In the genomic region with DNA sequence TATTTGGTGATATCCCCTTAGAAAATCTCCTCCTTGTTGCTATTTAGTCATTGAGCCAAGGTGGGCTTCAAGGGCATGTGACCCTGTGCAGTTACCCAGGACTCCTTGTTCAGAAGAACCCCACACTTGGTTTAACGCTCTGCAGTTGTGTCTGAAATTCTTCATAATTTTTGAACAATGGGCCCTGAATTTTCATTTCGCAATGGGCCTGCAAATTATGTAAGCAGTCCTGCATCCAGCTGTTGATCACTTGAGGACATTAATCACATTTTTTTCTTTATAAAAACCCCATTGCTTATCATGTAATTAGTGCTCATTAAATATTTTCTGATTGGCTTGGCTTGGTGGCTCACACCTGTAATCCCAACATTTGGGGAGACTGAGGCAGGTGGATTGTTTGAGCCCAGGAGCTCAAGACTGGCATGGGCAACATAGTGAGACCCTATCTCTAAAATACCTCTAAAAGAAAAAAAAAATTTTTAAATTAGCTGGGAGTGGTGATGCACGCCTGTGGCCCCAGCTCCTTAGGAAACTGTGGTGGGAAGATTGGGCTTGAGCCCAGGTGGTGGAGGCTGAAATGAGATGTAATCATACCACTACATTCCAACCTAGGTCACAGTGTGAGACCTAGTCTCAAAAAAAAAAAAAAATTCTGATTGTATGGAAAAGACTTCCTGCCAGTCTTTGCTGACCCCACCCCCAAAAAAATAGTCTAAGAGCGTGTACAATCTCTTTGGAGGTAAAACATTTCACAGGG, we compare ENCODE assay signal across 29 cellular contexts.
DNase-seq lines count a peak whose midpoint lies in the region; ATAC-seq, FAIRE-seq and TF ChIP-seq lines count a peak whose summit lies in the region.
"Had no signal": no experiment of that assay in that cellular context is flagged by ENCODE, and none has a peak within 500 bp of the region (broad histone marks: within the 10 kb centered on the region; RNA-seq: fewer than 3 reads in every experiment).

No MANE protein-coding gene starts in this region.

- H2AFZ ChIP-seq in endothelial cell of umbilical vein (ENCODE audit: low read depth, low read length) = peak overlapping the region; percentile 77
- H2AFZ ChIP-seq in osteoblast (ENCODE audit: low read length) = no peak overlapping the region

- dilution Hi-C loops in endothelial cell of umbilical vein (cut with MboI; ENCODE audit: extremely low pct_ligation_motif_present, low sequenced_read_pairs) = no loop called here

- H3K27ac ChIP-seq in endothelial cell of umbilical vein (ENCODE audit: insufficient read depth, low read depth, low read length) (no peak overlapping the region), osteoblast (ENCODE audit: low read depth, low read length) (peak overlapping the region; percentile 62)
- H3K27ac ChIP-seq: breast epithelium, esophagus muscularis mucosa, left lung had no signal

- BruUV-seq in endothelial cell of umbilical vein (replicated peaks; lab: Mats Ljungman, UMichigan) = no TSS peak

- H3K4me3 ChIP-seq in endothelial cell of umbilical vein (replicated peaks in 1 of 3; ENCODE audit: insufficient read depth in 1 of 3, low read depth in 1 of 3, low read length in 3 of 3) (no peak overlapping the region), osteoblast (ENCODE audit: insufficient read depth, low read length) (no peak overlapping the region)
- H3K4me3 ChIP-seq: breast epithelium, esophagus muscularis mucosa, left lung had no signal

- peaks cover 34% of the 10 kb centered on the region for H3K4me1 ChIP-seq in endothelial cell of umbilical vein (ENCODE audit: control insufficient read depth, extremely low read depth, insufficient read depth, low read length)
- H3K4me1 ChIP-seq in osteoblast (ENCODE audit: insufficient read depth, low read length) = peaks cover 31% of the 10 kb centered on the region
- H3K4me1 ChIP-seq: breast epithelium had no signal

- H3K36me3 ChIP-seq in endothelial cell of umbilical vein (ENCODE audit: control insufficient read depth in 2 of 2, extremely low read depth in 1 of 2, insufficient read depth in 2 of 2, low read length in 2 of 2) (no peaks in the 10 kb centered on the region), osteoblast (ENCODE audit: insufficient read depth, low read length) (no peaks in the 10 kb centered on the region)
- H3K36me3 ChIP-seq: breast epithelium, esophagus muscularis mucosa, left lung had no signal

- H4K20me1 ChIP-seq in endothelial cell of umbilical vein (replicated peaks; ENCODE audit: control insufficient read depth, extremely low read depth, insufficient read depth, low read length) = no peaks in the 10 kb centered on the region
- no peaks in the 10 kb centered on the region for H4K20me1 ChIP-seq in osteoblast (ENCODE audit: insufficient read depth, low read length)

- intact Hi-C loops in endothelial cell of umbilical vein (cut with micrococcal nuclease) = no loop called here
- intact Hi-C loops in left colon (cut with DNase I, micrococcal nuclease) = no loop called here

- CTCF ChIA-PET in endothelial cell of umbilical vein (lab: Charles Lee) = interaction anchor here (5.2 kb wide), 1 partner anchor 13 kb away, joined by 38 read pairs; no protein-coding TSS in a partner anchor

- H3K79me2 ChIP-seq in endothelial cell of umbilical vein (ENCODE audit: control insufficient read depth, insufficient read depth, low read length) = no peaks in the 10 kb centered on the region
- H3K79me2 ChIP-seq in osteoblast (ENCODE audit: insufficient read depth, low read length) = no peaks in the 10 kb centered on the region

- no peak for FAIRE-seq in endothelial cell of umbilical vein (lab: Jason Lieb, UNC)
- FAIRE-seq: frontal cortex, small intestine had no signal

- no peaks in the 10 kb centered on the region for H3K9me1 ChIP-seq in endothelial cell of umbilical vein (replicated peaks; ENCODE audit: control insufficient read depth, extremely low read depth, insufficient read depth, low read length)

- ATAC-seq in HG02852 (IDR thresholded peaks at IDR 0.05; ENCODE audit: unreplicated experiment) (no peak), left colon (no peak)
- ATAC-seq: activated CD4-positive, alpha-beta T cell treated with anti-CD3 and anti-CD28 coated beads for 36 hours; activated CD8-positive, alpha-beta T cell treated with anti-CD3 and anti-CD28 coated beads, Interleukin-2, amount 10 ng/mL, durations not matched to agents 7 days and 5 days; left lung; naive thymus-derived CD4-positive, alpha-beta T cell; stimulated activated naive CD8-positive, alpha-beta T cell treated with anti-CD3 and anti-CD28 coated beads, Interleukin-15, amount 100 ng/mL, for 72 hours had no signal

- DNase-seq in EH (ENCODE audit: low read depth) (peak; percentile 8), NCI-H226 (peak; percentile 75), endothelial cell of umbilical vein (ENCODE audit: low read depth, low spot score) (no peak), osteoblast (ENCODE audit: insufficient read length, low spot score, missing footprints) (no peak), iPS-NIHi7 (ENCODE audit: extremely low spot score) (no peak), left colon (no peak)
- DNase-seq in stimulated activated CD4-positive, alpha-beta T cell treated with anti-CD3 and anti-CD28 coated beads, Interleukin-2, amount 100 ng/mL, for 48 hours = no peak
- DNase-seq: activated CD4-positive, alpha-beta T cell treated with anti-CD3 and anti-CD28 coated beads for 36 hours; activated CD8-positive, alpha-beta T cell treated with anti-CD3 and anti-CD28 coated beads, Interleukin-2, amount 10 ng/mL, durations not matched to agents 7 days and 5 days; activated effector memory CD4-positive, alpha-beta T cell treated with anti-CD3 and anti-CD28 coated beads, Interleukin-2, amount 50 U/mL, for 16 hours; activated naive CD8-positive, alpha-beta T cell treated with anti-CD3 and anti-CD28 coated beads, Interleukin-2, amount 10 ng/mL, durations not matched to agents 7 days and 5 days; CD8-positive, alpha-beta memory T cell; DMS 273 treated with DMSO at 0.1 percent for 48 hours; HFFc6; hypothalamus; left lung; midbrain; naive thymus-derived CD4-positive, alpha-beta T cell; NCI-H1417; NCI-H446; occipital lobe; small intestine; stimulated activated CD8-positive, alpha-beta memory T cell treated with anti-CD3 and anti-CD28 coated beads, Interleukin-4, amount 100 ng/mL, for 48 hours; stimulated activated naive CD8-positive, alpha-beta T cell treated with anti-CD3 and anti-CD28 coated beads, Interleukin-15, amount 100 ng/mL, for 72 hours; T-helper 2 cell had no signal

- H3K9ac ChIP-seq in endothelial cell of umbilical vein (replicated peaks; ENCODE audit: extremely low read depth, insufficient read depth, low read length) = no peak overlapping the region

- H3K9me3 ChIP-seq in endothelial cell of umbilical vein (replicated peaks; ENCODE audit: control insufficient read depth, insufficient read depth, low read length) = no peaks in the 10 kb centered on the region
- no peaks in the 10 kb centered on the region for H3K9me3 ChIP-seq in osteoblast (ENCODE audit: low read depth, low read length)
- H3K9me3 ChIP-seq: breast epithelium, esophagus muscularis mucosa, left lung had no signal

- POLR2A ChIA-PET in endothelial cell of umbilical vein (lab: Charles Lee) = interaction anchor here (0.7 kb wide), 1 partner anchor 193 kb away, joined by 3 read pairs; no protein-coding TSS in a partner anchor

- no peak for TF ChIP-seq CTCF in endothelial cell of umbilical vein (IDR thresholded peaks at IDR 0.05; ENCODE audit: extremely low read depth in 1 of 2, insufficient read depth in 1 of 2, low read depth in 1 of 2, low read length in 2 of 2)
- TF ChIP-seq CTCF in osteoblast (IDR thresholded peaks at IDR 0.05; ENCODE audit: extremely low read depth, low read depth, low read length) = no peak

- no peaks in the 10 kb centered on the region for H3K27me3 ChIP-seq in endothelial cell of umbilical vein (ENCODE audit: control insufficient read depth in 2 of 2, insufficient read depth in 2 of 2, low read length in 2 of 2)
- H3K27me3 ChIP-seq in osteoblast (ENCODE audit: insufficient read depth, low read length) = no peaks in the 10 kb centered on the region
- H3K27me3 ChIP-seq: breast epithelium, esophagus muscularis mucosa, left lung had no signal

- no peak for TF ChIP-seq POLR2A in endothelial cell of umbilical vein (IDR thresholded peaks at IDR 0.05; ENCODE audit: low read depth, low read length)

- H3K4me2 ChIP-seq in endothelial cell of umbilical vein (ENCODE audit: insufficient read depth, low read length) (peak overlapping the region; percentile 55), osteoblast (ENCODE audit: insufficient read depth, low read length) (no peak overlapping the region)

TF ChIP-seq in endothelial cell of umbilical vein, 7 proteins besides CTCF, POLR2A, EP300 and RAD21:
- peak; percentile 8 for TF ChIP-seq GATA2 (IDR thresholded peaks at IDR 0.05; ENCODE audit: insufficient read depth, insufficient read length, low read depth, low read length)
- no peak for TF ChIP-seq JUN (IDR thresholded peaks at IDR 0.05; ENCODE audit: borderline replicate concordance, insufficient read depth, insufficient read length, low read depth)

Comparison
In these comparisons a context has a peak if more than half of its experiments do, and no peak if none do; other contexts are left out.
1. DNase-seq: peak in EH (single experiment) and NCI-H226 (single experiment); none in endothelial cell of umbilical vein (single experiment), osteoblast (single experiment), stimulated activated CD4-positive, alpha-beta T cell treated with anti-CD3 and anti-CD28 coated beads, Interleukin-2, amount 100 ng/mL, for 48 hours (0 of 2), iPS-NIHi7 (single experiment) and left colon (0 of 2).